13 cellular contexts compared by ENCODE assay signal in the genomic region with DNA sequence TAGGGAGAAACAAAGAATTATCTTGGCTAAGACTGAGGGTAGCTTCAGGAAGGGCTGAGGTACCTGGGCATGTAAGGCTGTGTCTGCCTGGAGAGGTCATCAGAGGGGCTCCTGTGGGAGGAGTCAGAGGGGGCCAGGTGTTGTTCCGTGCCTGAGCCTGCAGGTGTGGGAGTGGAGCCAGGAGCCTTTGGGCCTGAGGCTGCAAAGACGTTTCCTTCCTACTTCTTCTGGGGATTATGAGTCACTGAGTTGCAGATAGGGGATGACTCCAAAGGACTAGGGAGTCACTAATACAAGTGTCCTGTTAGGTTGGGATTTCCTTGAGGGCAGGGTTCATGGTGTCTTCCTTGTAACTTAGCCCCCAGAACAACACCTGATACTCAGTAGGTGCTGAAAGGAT.
DNase-seq lines count a peak whose midpoint lies in the region; ATAC-seq and TF ChIP-seq lines count a peak whose summit lies in the region.
"Had no signal": no experiment of that assay in that cellular context is flagged by ENCODE, and none has a peak within 500 bp of the region (broad histone marks: within the 10 kb centered on the region; RNA-seq: fewer than 3 reads in every experiment).

No MANE protein-coding gene starts in this region.

- no peaks in the 10 kb centered on the region for H3K9me3 ChIP-seq in left ventricle myocardium inferior (replicated peaks)
- H3K9me3 ChIP-seq: left lung had no signal

- no peaks in the 10 kb centered on the region for H3K27me3 ChIP-seq in brain microvascular endothelial cell (replicated peaks)
- H3K27me3 ChIP-seq in left ventricle myocardium inferior (ENCODE audit: low read depth): peaks cover 7% of the 10 kb centered on the region
- H3K27me3 ChIP-seq: left lung had no signal

- no peak for TF ChIP-seq CTCF in brain microvascular endothelial cell (IDR thresholded peaks at IDR 0.05; ENCODE audit: low read depth, low read length, missing control alignments)
- no peak for TF ChIP-seq CTCF in nephron (IDR thresholded peaks at IDR 0.05; ENCODE audit: unreplicated experiment in 3 of 3)
- no peak for TF ChIP-seq CTCF in left ventricle myocardium inferior (IDR thresholded peaks at IDR 0.05; ENCODE audit: borderline replicate concordance)

- no peaks in the 10 kb centered on the region for H3K36me3 Mint-ChIP-seq in nephron (ENCODE audit: low read depth)
- H3K36me3 Mint-ChIP-seq: activated naive CD4-positive, alpha-beta T cell treated with anti-CD3 and anti-CD28 coated beads, Interleukin-2, amount 50 U/mL, for 24 hours; natural killer cell treated with Interleukin-12 subunit alpha and Interleukin-12 subunit beta and Interleukin-15 and Interleukin-18, amount 100 ng/mL, for 72 hours; stimulated activated memory B cell treated with anti-CD40 and anti-IgM and Interleukin-4, amounts not matched to agents 10 μg/mL and 1 μg/mL and 100 μg/mL, for 72 hours had no signal

- H3K9me3 Mint-ChIP-seq in nephron: no peaks in the 10 kb centered on the region
- H3K9me3 Mint-ChIP-seq: activated naive CD4-positive, alpha-beta T cell treated with anti-CD3 and anti-CD28 coated beads, Interleukin-2, amount 50 U/mL, for 24 hours; natural killer cell treated with Interleukin-12 subunit alpha and Interleukin-12 subunit beta and Interleukin-15 and Interleukin-18, amount 100 ng/mL, for 72 hours had no signal

- no peaks in the 10 kb centered on the region for H3K4me1 ChIP-seq in left ventricle myocardium inferior

- peak; percentile 44 for DNase-seq in Daoy (ENCODE audit: low read depth)
- peak; percentile 71 for DNase-seq in HT1080 (ENCODE audit: low read depth)
- DNase-seq in brain microvascular endothelial cell: peak; percentile 20
- DNase-seq in cerebellum (ENCODE audit: low spot score): no peak
- no peak for DNase-seq in DMS153 treated with DMSO at 0.1 percent for 48 hours (lab: John Stamatoyannopoulos, UW; ENCODE audit: unreplicated experiment)
- DNase-seq in left ventricle myocardium inferior: no peak
- DNase-seq: Kasumi-1, left lung had no signal

- intact Hi-C loops in left ventricle myocardium inferior (cut with micrococcal nuclease): no loop called here

- H3K4me3 Mint-ChIP-seq in nephron: no peak overlapping the region
- H3K4me3 Mint-ChIP-seq: activated naive CD4-positive, alpha-beta T cell treated with anti-CD3 and anti-CD28 coated beads, Interleukin-2, amount 50 U/mL, for 24 hours; natural killer cell treated with Interleukin-12 subunit alpha and Interleukin-12 subunit beta and Interleukin-15 and Interleukin-18, amount 100 ng/mL, for 72 hours; stimulated activated memory B cell treated with anti-CD40 and anti-IgM and Interleukin-4, amounts not matched to agents 10 μg/mL and 1 μg/mL and 100 μg/mL, for 72 hours had no signal

- peaks cover 36% of the 10 kb centered on the region for H3K4me1 Mint-ChIP-seq in nephron
- H3K4me1 Mint-ChIP-seq: activated naive CD4-positive, alpha-beta T cell treated with anti-CD3 and anti-CD28 coated beads, Interleukin-2, amount 50 U/mL, for 24 hours; stimulated activated memory B cell treated with anti-CD40 and anti-IgM and Interleukin-4, amounts not matched to agents 10 μg/mL and 1 μg/mL and 100 μg/mL, for 72 hours had no signal

- H3K27me3 Mint-ChIP-seq in nephron (ENCODE audit: low read depth): no peaks in the 10 kb centered on the region

- in situ Hi-C loops in brain microvascular endothelial cell (cut with HindIII; ENCODE audit: low pct_ligation_motif_present, low sequenced_read_pairs): no loop called here

- no peak for ATAC-seq in GM18511 (IDR thresholded peaks at IDR 0.05; ENCODE audit: unreplicated experiment)
- ATAC-seq: left lung; natural killer cell treated with Interleukin-12 subunit alpha and Interleukin-12 subunit beta and Interleukin-15 and Interleukin-18, amount 100 ng/mL, for 72 hours; stimulated activated memory B cell treated with anti-CD40 and anti-IgM and Interleukin-4, amounts not matched to agents 10 μg/mL and 1 μg/mL and 100 μg/mL, for 72 hours had no signal

- H3K36me3 ChIP-seq in brain microvascular endothelial cell (replicated peaks) (no peaks in the 10 kb centered on the region), left ventricle myocardium inferior (no peaks in the 10 kb centered on the region)
- H3K36me3 ChIP-seq: left lung had no signal

- no peak overlapping the region for H3K4me3 ChIP-seq in brain microvascular endothelial cell (ENCODE audit: low read depth, low read length)
- H3K4me3 ChIP-seq in left ventricle myocardium inferior: no peak overlapping the region
- H3K4me3 ChIP-seq: left lung had no signal

- H3K27ac Mint-ChIP-seq in nephron: peak overlapping the region; percentile 7 to 61 (median 60)
- H3K27ac Mint-ChIP-seq: natural killer cell treated with Interleukin-12 subunit alpha and Interleukin-12 subunit beta and Interleukin-15 and Interleukin-18, amount 100 ng/mL, for 72 hours; stimulated activated memory B cell treated with anti-CD40 and anti-IgM and Interleukin-4, amounts not matched to agents 10 μg/mL and 1 μg/mL and 100 μg/mL, for 72 hours had no signal

- no peak overlapping the region for H3K27ac ChIP-seq in brain microvascular endothelial cell
- no peak overlapping the region for H3K27ac ChIP-seq in left ventricle myocardium inferior (replicated peaks)
- H3K27ac ChIP-seq: left lung had no signal

Comparison
In these comparisons a context has a peak if more than half of its experiments do, and no peak if none do; other contexts are left out.
1. DNase-seq: peak in Daoy (single experiment), HT1080 (single experiment) and brain microvascular endothelial cell (single experiment); none in cerebellum (single experiment), DMS153 treated with DMSO at 0.1 percent for 48 hours (single experiment) and left ventricle myocardium inferior (single experiment).